ENCODE assay signal across 8 cellular contexts in genomic region chr7:76461463-76462101, GRCh38. TPM values are rescaled to one million over a fixed set of nuclear protein-coding genes. Genes with fewer than 3 reads are reported as not detected.
DNase-seq lines count a peak whose midpoint lies in the region; ATAC-seq and TF ChIP-seq lines count a peak whose summit lies in the region.
"Not testable (repeated sequence)": the region's sequence is repeated elsewhere in the genome, so short reads cannot be mapped to it uniquely, and the experiment has no call there.

Gene DTX2, plus strand, starts transcription at chr7:76461709. Its CDS starts 18,801 bp downstream, at chr7:76480510.

- H3K79me2 ChIP-seq in mammary epithelial cell (ENCODE audit: insufficient read depth, low read length): peaks cover 13% of the 10 kb centered on the region

- H4K20me1 ChIP-seq in mammary epithelial cell (ENCODE audit: insufficient read depth, low read length): not testable (repeated sequence)

- peak; percentile 32 to 35 for DNase-seq in activated CD4-positive, alpha-beta T cell treated with anti-CD3 and anti-CD28 coated beads, Interleukin-2, amount 50 U/mL, for 4 hours
- DNase-seq in mammary epithelial cell; retinal pigment epithelial cell (ENCODE audit: low read depth): not testable (repeated sequence)
- DNase-seq in aorta: peak in 1 of 2 donors; percentile 82

- H3K27ac Mint-ChIP-seq in IgD-negative memory B cell: not testable (repeated sequence)

- not testable (repeated sequence) for H3K36me3 Mint-ChIP-seq in IgD-negative memory B cell

- not testable (repeated sequence) for H3K4me1 Mint-ChIP-seq in IgD-negative memory B cell

- H3K9ac ChIP-seq in mammary epithelial cell (ENCODE audit: insufficient read depth, low read length): not testable (repeated sequence)

- dilution Hi-C loops in mammary epithelial cell (cut with HindIII; ENCODE audit: low sequenced_read_pairs): not testable (repeated sequence)

- H3K27me3 ChIP-seq in mammary epithelial cell (ENCODE audit: insufficient read depth, low read length); aorta (ENCODE audit: control insufficient read depth in 1 of 2, insufficient read depth in 2 of 2, low read length in 1 of 2): not testable (repeated sequence)

- H2AFZ ChIP-seq in mammary epithelial cell (ENCODE audit: low read depth, low read length): peak within 1 kb of the TSS; percentile 48

- not testable (repeated sequence) for H3K9me3 ChIP-seq in mammary epithelial cell (replicated peaks; ENCODE audit: insufficient read depth, low read length); aorta (ENCODE audit: control insufficient read depth, low read length)

- in situ Hi-C loops in mammary epithelial cell (cut with MboI; ENCODE audit: low sequenced_read_pairs in 2 of 2): not testable (repeated sequence)

- not testable (repeated sequence) for H3K27me3 Mint-ChIP-seq in IgD-negative memory B cell

- not testable (repeated sequence) for H3K27ac ChIP-seq in mammary epithelial cell (ENCODE audit: insufficient read depth, low read depth, low read length); aorta (ENCODE audit: low read depth in 1 of 2, low read length in 2 of 2)

- intact Hi-C loops in mammary epithelial cell (cut with micrococcal nuclease); aorta (cut with DNase I): not testable (repeated sequence)

- not testable (repeated sequence) for BruUV-seq in mammary epithelial cell (replicated peaks; lab: Mats Ljungman, UMichigan)

- TF ChIP-seq CTCF in mammary epithelial cell (conservative IDR thresholded peaks at IDR 0.05 in 1 of 2, IDR thresholded peaks at IDR 0.05 in 1 of 2; ENCODE audit: extremely low read depth in 1 of 2, insufficient read depth in 1 of 2, low read depth in 1 of 2, low read length in 2 of 2); retinal pigment epithelial cell (conservative IDR thresholded peaks at IDR 0.05; ENCODE audit: low read depth, low read length): not testable (repeated sequence)

- not testable (repeated sequence) for H3K4me1 ChIP-seq in mammary epithelial cell (ENCODE audit: insufficient read depth, low read length); aorta (ENCODE audit: control insufficient read depth in 1 of 2, insufficient read depth in 2 of 2, low read length in 2 of 2)

- H3K4me2 ChIP-seq in mammary epithelial cell (ENCODE audit: insufficient read depth, low read depth, low read length): not testable (repeated sequence)

- CTCF ChIA-PET in mammary epithelial cell (lab: Charles Lee; ENCODE audit: low non-redundant PET): not testable (repeated sequence)

- peak within 1 kb of the TSS in 3 of 4 donors; percentile 62 to 72 (median 70) for H3K4me3 Mint-ChIP-seq in IgD-negative memory B cell

- H3K4me3 ChIP-seq in mammary epithelial cell (replicated peaks in 1 of 3; ENCODE audit: insufficient read depth in 1 of 3, low read depth in 2 of 3, low read length in 3 of 3) (peak within 1 kb of the TSS in 2 of 3 experiments; percentile 45 to 51), iPS-11a (ENCODE audit: low read depth, low read length) (peak within 1 kb of the TSS; percentile 13), retinal pigment epithelial cell (ENCODE audit: low read length) (peak within 1 kb of the TSS; percentile 34), aorta (ENCODE audit: low read length in 2 of 2) (peak within 1 kb of the TSS in 1 of 2 donors; percentile 40)

- ATAC-seq in GM18868 (IDR thresholded peaks at IDR 0.05; ENCODE audit: unreplicated experiment) (peak; percentile 94), HG02678 (IDR thresholded peaks at IDR 0.05; ENCODE audit: unreplicated experiment) (peak; percentile 97), aorta (ENCODE audit: low FRiP score) (peak; percentile 96)

- not testable (repeated sequence) for H3K36me3 ChIP-seq in mammary epithelial cell (ENCODE audit: insufficient read depth, low read length); aorta (ENCODE audit: control insufficient read depth in 1 of 2, insufficient read depth in 2 of 2, low read length in 1 of 2)

- H3K9me3 Mint-ChIP-seq in IgD-negative memory B cell: not testable (repeated sequence)

- WGBS in mammary epithelial cell (ENCODE audit: low coverage, missing lambda C conversion rate): no CpG with 5 or more reads among the region's 54 CpGs
- WGBS in aorta, 2 donors: 1% methylated on average over 21 of the region's 54 CpGs; no CpG with 5 or more reads in 1 of the 2 donors

RNA-seq across cellular contexts. Expression of gene DTX2, which starts in this region (rescaled TPM):
- 19.9 TPM for polyA plus RNA-seq in IgD-negative memory B cell
- total RNA-seq in mammary epithelial cell: 10 to 100 TPM; 17.7 to 63.4 TPM
- polyA plus RNA-seq in mammary epithelial cell: 12.3 TPM
- polyA minus RNA-seq in mammary epithelial cell: 38.8 TPM
- total RNA-seq in aorta: 10 to 100 TPM; 23.7 to 40.9 TPM
- 10 to 100 TPM; 10.4 to 14.4 TPM for polyA plus RNA-seq in aorta
